In the genomic region with DNA sequence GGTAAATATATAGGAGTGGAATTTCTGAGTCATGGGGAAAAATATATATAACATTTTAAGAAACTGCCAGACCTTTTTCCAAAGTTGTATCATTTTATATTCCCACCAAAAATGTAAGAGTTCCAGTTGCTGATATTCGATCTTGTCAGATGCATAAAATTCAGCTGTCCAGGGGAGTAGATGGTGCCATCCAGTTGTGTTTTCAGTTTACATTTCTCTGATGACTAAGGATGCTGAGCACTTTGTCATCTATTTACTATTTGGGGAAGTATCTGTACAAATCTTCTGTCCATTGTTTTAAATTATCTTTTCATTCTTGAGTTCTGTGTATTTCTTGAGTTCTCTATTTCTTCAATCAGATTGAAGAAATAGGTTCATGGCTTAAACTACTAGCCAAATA, we compare ENCODE assay signal across 36 cellular contexts.
"Had no signal": no experiment of that assay in that cellular context is flagged by ENCODE, and none has a peak within 500 bp of the region (broad histone marks: within the 10 kb centered on the region; RNA-seq: fewer than 3 reads in every experiment).

No MANE protein-coding gene starts in this region.

- H3K36me3 ChIP-seq: adrenal gland, brain microvascular endothelial cell, breast epithelium, cardiac muscle cell had no signal

- H3K4me3 ChIP-seq: adrenal gland, body of pancreas, breast epithelium, cardiac muscle cell had no signal

- H3K4me1 ChIP-seq: adrenal gland, body of pancreas, breast epithelium had no signal

- H3K27ac ChIP-seq: adrenal gland, body of pancreas, brain microvascular endothelial cell, breast epithelium, cardiac muscle cell, VCaP had no signal

- FAIRE-seq: astrocyte, TTC549 had no signal

- DNase-seq: activated B cell treated with CpG ODN at 0.5 μM for 24 hours; activated CD4-positive, alpha-beta memory T cell treated with anti-CD3 and anti-CD28 coated beads for 36 hours; activated CD4-positive, alpha-beta T cell treated with anti-CD3 and anti-CD28 coated beads for 4 hours; activated CD4-positive, alpha-beta T cell treated with anti-CD3 and anti-CD28 coated beads, Interleukin-2, amount 10 ng/mL, durations not matched to agents 24 days and 14 days; activated CD4-positive, alpha-beta T cell treated with anti-CD3 and anti-CD28 coated beads, Interleukin-2, amount 50 U/mL, for 1 hour; activated CD4-positive, alpha-beta T cell treated with anti-CD3 and anti-CD28 coated beads, Interleukin-2, amount 50 U/mL, for 4 hours; activated CD4-positive, CD25-positive, alpha-beta regulatory T cell treated with anti-CD3 and anti-CD28 coated beads, Interleukin-2, amount 50 U/mL, for 72 hours; activated CD8-positive, alpha-beta memory T cell treated with anti-CD3 and anti-CD28 coated beads, Interleukin-2, amount 50 U/mL, for 4 hours; activated CD8-positive, alpha-beta T cell treated with anti-CD3 and anti-CD28 coated beads for 36 hours; activated effector memory CD4-positive, alpha-beta T cell treated with anti-CD3 and anti-CD28 coated beads, Interleukin-2, amount 50 U/mL, for 16 hours; activated gamma-delta T cell treated with Interleukin-2 at 50 U/mL for 16 hours; activated naive CD4-positive, alpha-beta T cell; activated naive CD4-positive, alpha-beta T cell treated with anti-CD3 and anti-CD28 coated beads for 36 hours; activated naive CD4-positive, alpha-beta T cell treated with anti-CD3 and anti-CD28 coated beads, Interleukin-2, amount 50 U/mL, for 16 hours; activated naive CD8-positive, alpha-beta T cell treated with anti-CD3 and anti-CD28 coated beads for 36 hours; activated T-cell treated with anti-CD3 and anti-CD28 coated beads for 4 hours; activated T-cell treated with anti-CD3 and anti-CD28 coated beads, Interleukin-2, amount 50 U/mL, for 1 hour; activated T-cell treated with anti-CD3 and anti-CD28 coated beads, Interleukin-2, amount 50 U/mL, for 4 hours; activated T-cell treated with anti-CD3 and anti-CD28 coated beads, Interleukin-2, amount 50 U/mL, for 72 hours; adrenal gland; amniotic stem cell; aorta; body of pancreas; brain microvascular endothelial cell; caudate nucleus; cerebellar nuclear complex; T-helper 1 cell; T-helper 2 cell; T-helper 9 cell had no signal

- ATAC-seq: activated CD8-positive, alpha-beta T cell treated with anti-CD3 and anti-CD28 coated beads for 36 hours; activated naive CD4-positive, alpha-beta T cell treated with anti-CD3 and anti-CD28 coated beads, Interleukin-2, amount 50 U/mL, for 72 hours; activated T-cell treated with anti-CD3 and anti-CD28 coated beads, Interleukin-2, amount 50 U/mL, for 4 hours; activated T-cell treated with anti-CD3 and anti-CD28 coated beads, Interleukin-2, amount 50 U/mL, for 72 hours; activated T-helper 17 cell treated with anti-CD3 and anti-CD28 coated beads, Interleukin-2, amount 50 U/mL, for 72 hours; body of pancreas had no signal

- H3K9me3 ChIP-seq: adrenal gland, body of pancreas had no signal

- H3K27me3 ChIP-seq: adrenal gland, body of pancreas, brain microvascular endothelial cell, breast epithelium had no signal
